ENCODE assay signal across 1 cellular context in the genomic region with DNA sequence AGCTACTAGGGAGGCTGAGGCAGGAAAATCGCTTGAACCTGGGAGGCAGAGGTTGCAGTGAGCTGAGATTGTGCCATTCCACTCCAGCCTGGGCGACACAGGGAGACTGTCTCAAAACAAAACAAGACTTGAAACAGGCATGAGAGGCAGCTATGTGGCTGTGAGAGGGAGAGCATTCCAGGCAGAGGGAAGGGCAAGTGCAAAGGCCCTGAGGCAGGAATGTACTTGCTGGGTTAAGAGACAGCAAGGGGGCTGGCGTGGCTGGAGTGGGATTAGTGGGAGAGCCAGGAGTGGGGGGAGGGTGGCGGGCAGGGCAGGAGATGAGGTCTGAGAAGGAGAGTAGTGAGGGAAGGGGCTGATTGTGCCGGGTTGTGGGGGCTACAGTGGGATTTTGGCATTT.
TF ChIP-seq lines count a peak whose summit lies in the region.

No MANE protein-coding gene starts in this region.

TF ChIP-seq in SK-N-SH, 30 proteins besides CTCF, POLR2A, EP300 and RAD21 (continued from another document):
- TF ChIP-seq, protein P1, sequence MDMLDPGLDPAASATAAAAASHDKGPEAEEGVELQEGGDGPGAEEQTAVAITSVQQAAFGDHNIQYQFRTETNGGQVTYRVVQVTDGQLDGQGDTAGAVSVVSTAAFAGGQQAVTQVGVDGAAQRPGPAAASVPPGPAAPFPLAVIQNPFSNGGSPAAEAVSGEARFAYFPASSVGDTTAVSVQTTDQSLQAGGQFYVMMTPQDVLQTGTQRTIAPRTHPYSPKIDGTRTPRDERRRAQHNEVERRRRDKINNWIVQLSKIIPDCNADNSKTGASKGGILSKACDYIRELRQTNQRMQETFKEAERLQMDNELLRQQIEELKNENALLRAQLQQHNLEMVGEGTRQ (IDR thresholded peaks at IDR 0.05; ENCODE audit: borderline replicate concordance, low read depth, low read length) = no peak
- TF ChIP-seq TCF12 (IDR thresholded peaks at IDR 0.05) (no peak), MEF2A (IDR thresholded peaks at IDR 0.05; ENCODE audit: borderline replicate concordance, low read depth) (no peak), FOXM1 (IDR thresholded peaks at IDR 0.05; ENCODE audit: low read depth) (no peak), SIN3A (IDR thresholded peaks at IDR 0.05; ENCODE audit: borderline replicate concordance, low read depth, low read length) (no peak), RFX5 (IDR thresholded peaks at IDR 0.05; ENCODE audit: low read length) (no peak), RCOR1 (IDR thresholded peaks at IDR 0.05; ENCODE audit: low read length) (no peak), JUND (IDR thresholded peaks at IDR 0.05) (no peak), YY1 (IDR thresholded peaks at IDR 0.05; ENCODE audit: low read depth) (no peak)
- TF ChIP-seq, protein P2, sequence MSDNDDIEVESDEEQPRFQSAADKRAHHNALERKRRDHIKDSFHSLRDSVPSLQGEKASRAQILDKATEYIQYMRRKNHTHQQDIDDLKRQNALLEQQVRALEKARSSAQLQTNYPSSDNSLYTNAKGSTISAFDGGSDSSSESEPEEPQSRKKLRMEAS (IDR thresholded peaks at IDR 0.05; ENCODE audit: low read depth) = no peak
- TF ChIP-seq, protein P3, sequence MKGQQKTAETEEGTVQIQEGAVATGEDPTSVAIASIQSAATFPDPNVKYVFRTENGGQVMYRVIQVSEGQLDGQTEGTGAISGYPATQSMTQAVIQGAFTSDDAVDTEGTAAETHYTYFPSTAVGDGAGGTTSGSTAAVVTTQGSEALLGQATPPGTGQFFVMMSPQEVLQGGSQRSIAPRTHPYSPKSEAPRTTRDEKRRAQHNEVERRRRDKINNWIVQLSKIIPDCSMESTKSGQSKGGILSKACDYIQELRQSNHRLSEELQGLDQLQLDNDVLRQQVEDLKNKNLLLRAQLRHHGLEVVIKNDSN (IDR thresholded peaks at IDR 0.05; ENCODE audit: borderline replicate concordance, low read depth) = no peak
TF ChIP-seq in SK-N-SH: peak in this region for 0.
